12 cellular contexts compared by ENCODE assay signal in genomic region chr20:13777171-13777601, GRCh38. TPM values are rescaled to one million over a fixed set of nuclear protein-coding genes. Genes with fewer than 3 reads are reported as not detected.
DNase-seq lines count a peak whose midpoint lies in the region; ATAC-seq and TF ChIP-seq lines count a peak whose summit lies in the region.
"Had no signal": no experiment of that assay in that cellular context is flagged by ENCODE, and none has a peak within 500 bp of the region (broad histone marks: within the 10 kb centered on the region; RNA-seq: fewer than 3 reads in every experiment).

No MANE protein-coding gene starts in this region.

- TF ChIP-seq CTCF in foreskin fibroblast (IDR thresholded peaks at IDR 0.05; ENCODE audit: low read depth, low read length), result no peak

- no peak for DNase-seq in CD8-positive, alpha-beta memory T cell
- DNase-seq in activated T-helper 2 cell treated with anti-CD3 and anti-CD28 coated beads, Interferon-gamma antibody, Interleukin-2, Interleukin-4, amounts not matched to agents 10 μg/mL and 5 μg/mL and 100 μg/mL, durations not matched to agents 14 hours and 24 hours and 36 hours (ENCODE audit: low spot score), result no peak
- DNase-seq in memory B cell (ENCODE audit: low spot score in 2 of 2) (no peak), HAP-1 (ENCODE audit: low spot score in 2 of 2) (no peak), foreskin fibroblast (no peak), KBM-7 (no peak), NCI-H1436 treated with DMSO at 0.1 percent for 48 hours (lab: John Stamatoyannopoulos, UW) (no peak)
- DNase-seq: DMS153, hypothalamus, NCI-H524 treated with DMSO at 0.1 percent for 48 hours had no signal

- peak; percentile 49 for ATAC-seq in HG02610 (IDR thresholded peaks at IDR 0.05; ENCODE audit: unreplicated experiment)
- peak; percentile 58 for ATAC-seq in memory B cell (ENCODE audit: low read depth)

- no peak overlapping the region for H3K27ac ChIP-seq in CD8-positive, alpha-beta memory T cell (ENCODE audit: low read depth, low read length)

- no peaks in the 10 kb centered on the region for H3K9me3 ChIP-seq in CD8-positive, alpha-beta memory T cell (ENCODE audit: low read length)
- H3K9me3 ChIP-seq in HAP-1, result no peaks in the 10 kb centered on the region

- POLR2A ChIA-PET in CD8-positive, alpha-beta memory T cell (lab: Charles Lee), result no interaction called here

- peaks cover 30 to 44% (median 40%) of the 10 kb centered on the region in 3 donors for H3K4me1 Mint-ChIP-seq in CD8-positive, alpha-beta memory T cell
- peaks cover 26% of the 10 kb centered on the region for H3K4me1 Mint-ChIP-seq in activated T-helper 2 cell treated with anti-CD3 and anti-CD28 coated beads, Interferon-gamma antibody, Interleukin-2, Interleukin-4, amounts not matched to agents 10 μg/mL and 5 μg/mL and 100 μg/mL, durations not matched to agents 14 hours and 24 hours and 36 hours (ENCODE audit: low read depth)
- peaks cover 30% of the 10 kb centered on the region for H3K4me1 Mint-ChIP-seq in memory B cell

- no peaks in the 10 kb centered on the region for H3K27me3 Mint-ChIP-seq in CD8-positive, alpha-beta memory T cell
- H3K27me3 Mint-ChIP-seq in activated T-helper 2 cell treated with anti-CD3 and anti-CD28 coated beads, Interferon-gamma antibody, Interleukin-2, Interleukin-4, amounts not matched to agents 10 μg/mL and 5 μg/mL and 100 μg/mL, durations not matched to agents 14 hours and 24 hours and 36 hours (ENCODE audit: low read depth), result no peaks in the 10 kb centered on the region
- no peaks in the 10 kb centered on the region for H3K27me3 Mint-ChIP-seq in memory B cell
- H3K27me3 Mint-ChIP-seq: dendritic cell treated with granulocyte-macrophage colony-stimulating factor and Interleukin-4, amounts not matched to agents 40 ng/mL and 50 ng/mL, for 4 days had no signal

- H3K4me3 Mint-ChIP-seq in CD8-positive, alpha-beta memory T cell, result peak overlapping the region in 2 of 7 donors; percentile 8 to 29
- H3K4me3 Mint-ChIP-seq in activated T-helper 2 cell treated with anti-CD3 and anti-CD28 coated beads, Interferon-gamma antibody, Interleukin-2, Interleukin-4, amounts not matched to agents 10 μg/mL and 5 μg/mL and 100 μg/mL, durations not matched to agents 14 hours and 24 hours and 36 hours (ENCODE audit: low read depth), result no peak overlapping the region
- no peak overlapping the region for H3K4me3 Mint-ChIP-seq in memory B cell
- H3K4me3 Mint-ChIP-seq: dendritic cell treated with granulocyte-macrophage colony-stimulating factor and Interleukin-4, amounts not matched to agents 40 ng/mL and 50 ng/mL, for 4 days had no signal

- intact Hi-C loops in activated T-helper 2 cell treated with anti-CD3 and anti-CD28 coated beads, Interferon-gamma antibody, Interleukin-2, Interleukin-4, amounts not matched to agents 10 μg/mL and 5 μg/mL and 100 μg/mL, durations not matched to agents 14 hours and 24 hours and 36 hours (cut with micrococcal nuclease), result loop anchor here (10.0 kb wide), 1 partner anchor 662 kb away; no protein-coding TSS in a partner anchor

- CTCF ChIA-PET in CD8-positive, alpha-beta memory T cell (lab: Charles Lee), result interaction anchor here (0.7 kb wide), 1 partner anchor 11 kb away, joined by 4 read pairs; no protein-coding TSS in a partner anchor

- peak overlapping the region in 7 of 8 donors; percentile 9 to 75 (median 57) for H3K27ac Mint-ChIP-seq in CD8-positive, alpha-beta memory T cell
- H3K27ac Mint-ChIP-seq in activated T-helper 2 cell treated with anti-CD3 and anti-CD28 coated beads, Interferon-gamma antibody, Interleukin-2, Interleukin-4, amounts not matched to agents 10 μg/mL and 5 μg/mL and 100 μg/mL, durations not matched to agents 14 hours and 24 hours and 36 hours, result peak overlapping the region; percentile 38
- H3K27ac Mint-ChIP-seq in memory B cell, result peak overlapping the region; percentile 75
- H3K27ac Mint-ChIP-seq: dendritic cell treated with granulocyte-macrophage colony-stimulating factor and Interleukin-4, amounts not matched to agents 40 ng/mL and 50 ng/mL, for 4 days had no signal

- H3K4me3 ChIP-seq in CD8-positive, alpha-beta memory T cell (ENCODE audit: low read length), result no peak overlapping the region
- H3K4me3 ChIP-seq in HAP-1 (no peak overlapping the region), foreskin fibroblast (ENCODE audit: low read depth in 1 of 2, low read length in 2 of 2) (no peak overlapping the region)

- peaks cover 6% of the 10 kb centered on the region for H3K36me3 ChIP-seq in CD8-positive, alpha-beta memory T cell (ENCODE audit: insufficient read depth, low read length)
- peaks cover 73% of the 10 kb centered on the region for H3K36me3 ChIP-seq in HAP-1 (replicated peaks)

- H3K27me3 ChIP-seq in CD8-positive, alpha-beta memory T cell (ENCODE audit: insufficient read depth, low read length, poor library complexity, severe bottlenecking), result no peaks in the 10 kb centered on the region
- H3K27me3 ChIP-seq in HAP-1 (ENCODE audit: low read depth), result no peaks in the 10 kb centered on the region

- in situ Hi-C loops in HAP-1 (cut with MboI; ENCODE audit: low sequenced_read_pairs) (loop anchor here (25.0 kb wide), 1 partner anchor 840 kb away; no protein-coding TSS in a partner anchor), KBM-7 (cut with MboI; ENCODE audit: low pct_unique_long_range_greater_than_20kb, low sequenced_read_pairs) (no loop called here)

- H3K9me3 Mint-ChIP-seq in CD8-positive, alpha-beta memory T cell, result no peaks in the 10 kb centered on the region
- no peaks in the 10 kb centered on the region for H3K9me3 Mint-ChIP-seq in activated T-helper 2 cell treated with anti-CD3 and anti-CD28 coated beads, Interferon-gamma antibody, Interleukin-2, Interleukin-4, amounts not matched to agents 10 μg/mL and 5 μg/mL and 100 μg/mL, durations not matched to agents 14 hours and 24 hours and 36 hours
- no peaks in the 10 kb centered on the region for H3K9me3 Mint-ChIP-seq in memory B cell
- H3K9me3 Mint-ChIP-seq: dendritic cell treated with granulocyte-macrophage colony-stimulating factor and Interleukin-4, amounts not matched to agents 40 ng/mL and 50 ng/mL, for 4 days had no signal

- peaks cover 12 to 70% (median 21%) of the 10 kb centered on the region in 3 donors for H3K36me3 Mint-ChIP-seq in CD8-positive, alpha-beta memory T cell
- H3K36me3 Mint-ChIP-seq in activated T-helper 2 cell treated with anti-CD3 and anti-CD28 coated beads, Interferon-gamma antibody, Interleukin-2, Interleukin-4, amounts not matched to agents 10 μg/mL and 5 μg/mL and 100 μg/mL, durations not matched to agents 14 hours and 24 hours and 36 hours (ENCODE audit: low read depth), result peaks cover 63% of the 10 kb centered on the region
- peaks cover 24% of the 10 kb centered on the region for H3K36me3 Mint-ChIP-seq in memory B cell

- peaks cover 6% of the 10 kb centered on the region for H3K4me1 ChIP-seq in CD8-positive, alpha-beta memory T cell (ENCODE audit: insufficient read depth, low read length)
- no peaks in the 10 kb centered on the region for H3K4me1 ChIP-seq in HAP-1

RNA-seq across cellular contexts. Expression of gene ESF1, which starts 7.5 kb away (rescaled TPM):
- 10 to 100 TPM; 25.6 to 27.1 TPM for total RNA-seq in CD8-positive, alpha-beta memory T cell
- polyA plus RNA-seq in CD8-positive, alpha-beta memory T cell, result 7.5 TPM
- total RNA-seq in activated T-helper 2 cell treated with anti-CD3 and anti-CD28 coated beads, Interferon-gamma antibody, Interleukin-2, Interleukin-4, amounts not matched to agents 10 μg/mL and 5 μg/mL and 100 μg/mL, durations not matched to agents 14 hours and 24 hours and 36 hours, result 26.9 and 27.2 TPM in 2 replicates

RNA-seq across cellular contexts. Expression of gene NDUFAF5, which starts 7.6 kb away (rescaled TPM):
- total RNA-seq in CD8-positive, alpha-beta memory T cell, result 10 to 100 TPM; 31.0 to 31.9 TPM
- 9.4 TPM for polyA plus RNA-seq in CD8-positive, alpha-beta memory T cell
- total RNA-seq in activated T-helper 2 cell treated with anti-CD3 and anti-CD28 coated beads, Interferon-gamma antibody, Interleukin-2, Interleukin-4, amounts not matched to agents 10 μg/mL and 5 μg/mL and 100 μg/mL, durations not matched to agents 14 hours and 24 hours and 36 hours, result 33.3 and 36.1 TPM in 2 replicates
